In genomic region chr7:48084727-48085432, GRCh38 we compare ENCODE assay signal across 8 cellular contexts. TPM values are rescaled to one million over a fixed set of nuclear protein-coding genes. Genes with fewer than 3 reads are reported as not detected.
A peak's percentile ranks its signal among the peaks of the same experiment; 100 is the strongest.
DNase-seq lines count a peak whose midpoint lies in the region; ATAC-seq and TF ChIP-seq lines count a peak whose summit lies in the region.

No MANE protein-coding gene starts in this region.

- BruUV-seq in A673 (replicated peaks; lab: Mats Ljungman, UMichigan) = no TSS peak

- CTCF ChIA-PET in A673 (lab: Charles Lee) = no interaction called here

- POLR2A ChIA-PET in A673 (lab: Charles Lee; ENCODE audit: low non-redundant PET) = no interaction called here
- POLR2A ChIA-PET in activated naive CD8-positive, alpha-beta T cell treated with anti-CD3 and anti-CD28 coated beads, Interleukin-2, amount 10 ng/mL, durations not matched to agents 7 days and 5 days (lab: Charles Lee) = interaction anchor here (1.1 to 3.2 kb wide), 4 partner anchors 11 to 93 kb away, joined by 3 to 11 read pairs (median 6); partner anchors contain the start of gene C7orf57

- peak overlapping the region; percentile 94 for H3K27ac Mint-ChIP-seq in activated naive CD8-positive, alpha-beta T cell treated with anti-CD3 and anti-CD28 coated beads, Interleukin-2, amount 10 ng/mL, durations not matched to agents 7 days and 5 days

- H3K4me3 ChIP-seq in A673 (ENCODE audit: low read depth, low read length, poor library complexity, severe bottlenecking) = no peak overlapping the region

- DNase-seq in A673 (ENCODE audit: low spot score) (peak; percentile 65), SK-MEL-5 (ENCODE audit: low read depth, low spot score) (peak; percentile 100), iris pigment epithelial cell (ENCODE audit: low read depth) (peak; percentile 99), posterior vena cava (ENCODE audit: low spot score) (no peak)
- peak; percentile 57 for DNase-seq in activated naive CD8-positive, alpha-beta T cell treated with anti-CD3 and anti-CD28 coated beads, Interleukin-2, amount 10 ng/mL, durations not matched to agents 7 days and 5 days
- DNase-seq in stimulated activated CD4-positive, alpha-beta T cell treated with anti-CD3 and anti-CD28 coated beads, TNF-alpha, amount 100 ng/mL, for 48 hours (ENCODE audit: low read depth in 3 of 3) = peak; percentile 50 to 77 (median 65)

- H3K36me3 Mint-ChIP-seq in activated naive CD8-positive, alpha-beta T cell treated with anti-CD3 and anti-CD28 coated beads, Interleukin-2, amount 10 ng/mL, durations not matched to agents 7 days and 5 days = peaks cover 2% of the 10 kb centered on the region

- H3K4me3 Mint-ChIP-seq in activated naive CD8-positive, alpha-beta T cell treated with anti-CD3 and anti-CD28 coated beads, Interleukin-2, amount 10 ng/mL, durations not matched to agents 7 days and 5 days = peak overlapping the region; percentile 70

- peaks cover 6% of the 10 kb centered on the region for H3K27me3 ChIP-seq in A673 (replicated peaks; ENCODE audit: insufficient read depth, low read depth, low read length, poor library complexity)

- no peaks in the 10 kb centered on the region for H3K27me3 Mint-ChIP-seq in activated naive CD8-positive, alpha-beta T cell treated with anti-CD3 and anti-CD28 coated beads, Interleukin-2, amount 10 ng/mL, durations not matched to agents 7 days and 5 days

- in situ Hi-C loops in SK-MEL-5 (cut with HindIII; ENCODE audit: low pct_unique_long_range_greater_than_20kb, low sequenced_read_pairs) = no loop called here

- no peak overlapping the region for H3K27ac ChIP-seq in A673 (ENCODE audit: low read depth, low read length, poor library complexity, severe bottlenecking)

- no peaks in the 10 kb centered on the region for H3K4me1 ChIP-seq in A673 (ENCODE audit: insufficient read depth, low read length, poor library complexity, severe bottlenecking)

- TF ChIP-seq CTCF in A673 (conservative IDR thresholded peaks at IDR 0.05; ENCODE audit: low read depth, low read length) = no peak

- intact Hi-C loops in A673 (cut with micrococcal nuclease; ENCODE audit: unreplicated experiment) (no loop called here), posterior vena cava (cut with DNase I) (no loop called here)

- ATAC-seq in HG03196 (IDR thresholded peaks at IDR 0.05; ENCODE audit: unreplicated experiment) = peak; percentile 59
- ATAC-seq in activated naive CD8-positive, alpha-beta T cell treated with anti-CD3 and anti-CD28 coated beads, Interleukin-2, amount 10 ng/mL, durations not matched to agents 7 days and 5 days (ENCODE audit: low read depth) = peak; percentile 19

- peak; percentile 32 for TF ChIP-seq POLR2A in GM19193 (IDR thresholded peaks at IDR 0.05; ENCODE audit: extremely low read depth, insufficient read depth, insufficient read length)

- H3K4me1 Mint-ChIP-seq in activated naive CD8-positive, alpha-beta T cell treated with anti-CD3 and anti-CD28 coated beads, Interleukin-2, amount 10 ng/mL, durations not matched to agents 7 days and 5 days = peaks cover 47% of the 10 kb centered on the region

- H3K9me3 Mint-ChIP-seq in activated naive CD8-positive, alpha-beta T cell treated with anti-CD3 and anti-CD28 coated beads, Interleukin-2, amount 10 ng/mL, durations not matched to agents 7 days and 5 days = no peaks in the 10 kb centered on the region

- no peaks in the 10 kb centered on the region for H3K9me3 ChIP-seq in A673 (ENCODE audit: low read depth, low read length, poor library complexity, severe bottlenecking)

- H3K36me3 ChIP-seq in A673 (ENCODE audit: insufficient read depth, low read length, poor library complexity, severe bottlenecking) = no peaks in the 10 kb centered on the region

RNA-seq across cellular contexts. Expression of gene UPP1, which starts 4.2 kb away (rescaled TPM):
- total RNA-seq in A673 (2021) (5.5 TPM in 2 replicates), posterior vena cava (10 to 100 TPM; 25.5 to 25.9 TPM)
- 140 and 162 TPM in 2 replicates for total RNA-seq in SK-MEL-5 (2014; rRNA removed; shearing (Covaris generic))
- polyA plus RNA-seq in SK-MEL-5 (2015; cell fraction: cytosol; rRNA removed) = 332 and 400 TPM in 2 replicates
- polyA plus RNA-seq in SK-MEL-5 (2015; cell fraction: nucleus; rRNA removed) = 1,097 and 1,145 TPM in 2 replicates
- total RNA-seq in activated naive CD8-positive, alpha-beta T cell treated with anti-CD3 and anti-CD28 coated beads, Interleukin-2, amount 10 ng/mL, durations not matched to agents 7 days and 5 days = 10 to 100 TPM; 50.4 to 55.1 TPM

RNA-seq across cellular contexts. Expression of gene C7orf57, which starts 49.5 kb away (rescaled TPM):
- total RNA-seq in A673 (2021) = not detected in 2 replicates
- total RNA-seq in SK-MEL-5 (2014; rRNA removed; shearing (Covaris generic)) = 0.48 and 0.79 TPM in 2 replicates
- 0.19 and 0.52 TPM in 2 replicates for polyA plus RNA-seq in SK-MEL-5 (2015; cell fraction: cytosol; rRNA removed)
- 1.3 and 8.4 TPM in 2 replicates for polyA plus RNA-seq in SK-MEL-5 (2015; cell fraction: nucleus; rRNA removed)
- total RNA-seq in activated naive CD8-positive, alpha-beta T cell treated with anti-CD3 and anti-CD28 coated beads, Interleukin-2, amount 10 ng/mL, durations not matched to agents 7 days and 5 days = under 1 TPM; 0.14 to 0.40 TPM
- not detected for total RNA-seq in posterior vena cava

RNA-seq across cellular contexts. Expression of gene SUN3, which starts 56.0 kb away (rescaled TPM):
- total RNA-seq in A673 (2021) = not detected in 2 replicates
- total RNA-seq in SK-MEL-5 (2014; rRNA removed; shearing (Covaris generic)) = 0.45 TPM in 1 of 2 replicates, not detected in the other
- not detected in 2 replicates for polyA plus RNA-seq in SK-MEL-5 (2015; cell fraction: cytosol; rRNA removed)
- 8.3 and 11.1 TPM in 2 replicates for polyA plus RNA-seq in SK-MEL-5 (2015; cell fraction: nucleus; rRNA removed)
- not detected for total RNA-seq in activated naive CD8-positive, alpha-beta T cell treated with anti-CD3 and anti-CD28 coated beads, Interleukin-2, amount 10 ng/mL, durations not matched to agents 7 days and 5 days
- not detected for total RNA-seq in posterior vena cava
